In the genomic region with DNA sequence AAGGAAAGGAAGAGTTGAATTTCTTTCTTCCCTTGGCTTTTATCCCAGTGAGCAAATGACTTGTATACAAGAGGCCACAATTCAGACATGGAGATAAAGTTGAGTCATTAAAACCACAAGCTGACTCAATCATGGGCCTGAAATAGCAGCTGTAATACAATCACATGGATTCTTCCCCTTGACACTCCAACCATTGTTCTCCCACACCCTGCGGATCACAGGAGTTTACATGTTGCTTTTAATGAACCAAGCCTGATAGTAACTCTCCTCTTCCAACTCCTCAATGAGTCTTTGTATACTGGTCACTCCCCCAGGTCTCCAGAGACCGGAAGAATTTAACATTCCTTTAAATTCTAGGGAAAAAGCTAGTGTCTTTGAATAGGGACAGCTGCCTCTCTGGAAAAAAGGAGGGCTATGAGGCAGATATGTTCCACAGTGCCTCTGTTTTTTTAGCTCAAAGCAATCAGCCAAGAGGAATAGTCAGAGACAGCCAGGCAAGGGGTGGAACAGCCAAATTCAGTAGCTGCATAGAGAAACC, we compare ENCODE assay signal across 8 cellular contexts. TPM values are rescaled to one million over a fixed set of nuclear protein-coding genes. Genes with fewer than 3 reads are reported as not detected.
DNase-seq lines count a peak whose midpoint lies in the region; ATAC-seq and TF ChIP-seq lines count a peak whose summit lies in the region.

No MANE protein-coding gene starts in this region.

- H3K4me1 ChIP-seq in HUES48 (ENCODE audit: control insufficient read depth, insufficient read depth, low read length): peaks cover 18% of the 10 kb centered on the region

- no peak for TF ChIP-seq CTCF in AG04449 (IDR thresholded peaks at IDR 0.05; ENCODE audit: insufficient read depth, low read length, missing control alignments)

- H3K4me3 ChIP-seq in AG04449 (ENCODE audit: low read depth, low read length): no peak overlapping the region
- no peak overlapping the region for H3K4me3 ChIP-seq in HUES48 (ENCODE audit: low read depth, low read length)

- peaks cover 7 to 35% of the 10 kb centered on the region in 2 donors for H3K36me3 Mint-ChIP-seq in activated T-cell treated with anti-CD3 and anti-CD28 coated beads, Interleukin-2, amount 50 U/mL, for 72 hours (ENCODE audit: insufficient read depth in 2 of 2)

- POLR2A ChIA-PET in AG04449 (lab: Yijun Ruan, JAX): interaction anchor here (0.6 to 1.9 kb wide), 9 partner anchors 13 to 158 kb away, joined by 3 to 33 read pairs (median 4); partner anchors contain the start of genes PCDHGA12, PCDHGA5, PCDHGC3 and PCDHGC5

- H3K4me3 Mint-ChIP-seq in activated T-cell treated with anti-CD3 and anti-CD28 coated beads, Interleukin-2, amount 50 U/mL, for 72 hours: no peak overlapping the region

- peak overlapping the region; percentile 33 for H3K27ac Mint-ChIP-seq in activated T-cell treated with anti-CD3 and anti-CD28 coated beads, Interleukin-2, amount 50 U/mL, for 72 hours

- no peak overlapping the region for H3K9ac ChIP-seq in HUES48 (ENCODE audit: low read depth, low read length)

- H3K27ac ChIP-seq in HUES48 (ENCODE audit: low read depth, low read length): peak overlapping the region; percentile 43

- CTCF ChIA-PET in AG04449 (lab: Yijun Ruan, JAX): interaction anchor here (1.0 to 27.6 kb wide), 12 partner anchors 9 to 201 kb away, joined by 3 to 856 read pairs (median 9); partner anchors contain the start of genes DIAPH1, PCDHGA10, PCDHGA11 and PCDHGA12

- H3K36me3 ChIP-seq in HUES48 (ENCODE audit: control insufficient read depth, insufficient read depth, low read length): peaks cover 74% of the 10 kb centered on the region

- H3K9me3 ChIP-seq in HUES48 (ENCODE audit: control insufficient read depth, insufficient read depth, low read length): no peaks in the 10 kb centered on the region

- intact Hi-C loops in head of caudate nucleus (cut with DNase I): loop anchor here (5.0 to 10.0 kb wide), 2 partner anchors 36 to 97 kb away; partner anchors contain the start of gene PCDHGA11

- DNase-seq in AG04449 (ENCODE audit: low read depth, low spot score) (peak; percentile 96), head of caudate nucleus (peak in 26 of 42 donors; percentile 25 to 86 (median 62)), putamen (ENCODE audit: low spot score) (peak; percentile 85), NCI-H146 treated with DMSO at 0.1 percent for 48 hours (lab: John Stamatoyannopoulos, UW; ENCODE audit: unreplicated experiment) (no peak)
- no peak for DNase-seq in activated T-cell treated with anti-CD3 and anti-CD28 coated beads, Interleukin-2, amount 50 U/mL, for 72 hours

- ATAC-seq in activated T-cell treated with anti-CD3 and anti-CD28 coated beads, Interleukin-2, amount 50 U/mL, for 72 hours (replicated peaks in 1 of 2): peak; percentile 81 to 88
- no peak for ATAC-seq in GM21528 (IDR thresholded peaks at IDR 0.05; ENCODE audit: low FRiP score, unreplicated experiment)
- ATAC-seq in GM19455 (IDR thresholded peaks at IDR 0.05; ENCODE audit: unreplicated experiment): no peak

- H3K27me3 Mint-ChIP-seq in activated T-cell treated with anti-CD3 and anti-CD28 coated beads, Interleukin-2, amount 50 U/mL, for 72 hours (ENCODE audit: low read depth): no peaks in the 10 kb centered on the region

- H3K9me3 Mint-ChIP-seq in activated T-cell treated with anti-CD3 and anti-CD28 coated beads, Interleukin-2, amount 50 U/mL, for 72 hours: no peaks in the 10 kb centered on the region

- H3K4me1 Mint-ChIP-seq in activated T-cell treated with anti-CD3 and anti-CD28 coated beads, Interleukin-2, amount 50 U/mL, for 72 hours (ENCODE audit: low read depth): peaks cover 41% of the 10 kb centered on the region

- no peaks in the 10 kb centered on the region for H3K27me3 ChIP-seq in HUES48 (ENCODE audit: control insufficient read depth, insufficient read depth, low read length)

RNA-seq across cellular contexts. Expression of gene PCDHGC5, which starts 32.4 kb away (rescaled TPM):
- total RNA-seq in activated T-cell treated with anti-CD3 and anti-CD28 coated beads, Interleukin-2, amount 50 U/mL, for 72 hours: not detected

RNA-seq across cellular contexts. Expression of gene PCDHGC4, which starts 36.5 kb away (rescaled TPM):
- not detected for total RNA-seq in activated T-cell treated with anti-CD3 and anti-CD28 coated beads, Interleukin-2, amount 50 U/mL, for 72 hours

RNA-seq across cellular contexts. Expression of gene PCDHGC3, which starts 45.5 kb away (rescaled TPM):
- not detected for total RNA-seq in activated T-cell treated with anti-CD3 and anti-CD28 coated beads, Interleukin-2, amount 50 U/mL, for 72 hours

Comparison
In these comparisons a context has a peak if more than half of its experiments do, and no peak if none do; other contexts are left out.
1. DNase-seq: peak in AG04449 (single experiment), head of caudate nucleus (26 of 42) and putamen (single experiment); none in activated T-cell treated with anti-CD3 and anti-CD28 coated beads, Interleukin-2, amount 50 U/mL, for 72 hours (0 of 2) and NCI-H146 treated with DMSO at 0.1 percent for 48 hours (single experiment).
2. ATAC-seq: peak in activated T-cell treated with anti-CD3 and anti-CD28 coated beads, Interleukin-2, amount 50 U/mL, for 72 hours (2 of 2); none in GM21528 (single experiment) and GM19455 (single experiment).